In genomic region chr5:35466746-35467145, GRCh38 we compare ENCODE assay signal across 26 cellular contexts.
"Had no signal": no experiment of that assay in that cellular context is flagged by ENCODE, and none has a peak within 500 bp of the region (broad histone marks: within the 10 kb centered on the region; RNA-seq: fewer than 3 reads in every experiment).

No MANE protein-coding gene starts in this region.

- DNase-seq: stimulated activated CD4-positive, alpha-beta T cell treated with anti-CD3 and anti-CD28 coated beads, Interleukin-2, amount 100 ng/mL, for 48 hours; stimulated activated CD4-positive, alpha-beta T cell treated with anti-CD3 and anti-CD28 coated beads, Interleukin-4, amount 100 ng/mL, for 1 hour; stimulated activated CD4-positive, alpha-beta T cell treated with anti-CD3 and anti-CD28 coated beads, Interleukin-4, amount 100 ng/mL, for 24 hours; stimulated activated CD4-positive, alpha-beta T cell treated with anti-CD3 and anti-CD28 coated beads, Interleukin-4, amount 100 ng/mL, for 4 hours; stimulated activated CD8-positive, alpha-beta memory T cell treated with anti-CD3 and anti-CD28 coated beads, Interleukin-4, amount 100 ng/mL, for 48 hours; stimulated activated naive B cell treated with anti-CD40 and anti-IgM and Interleukin-4, amounts not matched to agents 10 μg/mL and 1 μg/mL and 100 μg/mL, for 72 hours; stimulated activated naive CD4-positive, alpha-beta T cell; stimulated activated naive CD4-positive, alpha-beta T cell treated with Interleukin-2 at 50 U/mL for 16 hours; stimulated activated naive CD8-positive, alpha-beta T cell treated with anti-CD3 and anti-CD28 coated beads, Interleukin-15, amount 100 ng/mL, for 72 hours; stimulated activated naive CD8-positive, alpha-beta T cell treated with anti-CD3 and anti-CD28 coated beads, Interleukin-15, Interleukin-2, amounts not matched to agents 100 U/mL and 50 U/mL, for 24 hours; stomach; substantia nigra; testis; thyroid gland; tibial artery; transverse colon; trophoblast cell; upper lobe of left lung; upper lobe of right lung; uterus had no signal

- H3K27ac ChIP-seq: stomach, suprapubic skin, testis, thoracic aorta, thyroid gland, tibial artery, tibial nerve, transverse colon, upper lobe of left lung, upper lobe of right lung, uterus, vagina had no signal

- H3K36me3 ChIP-seq: stomach, suprapubic skin, thoracic aorta, thyroid gland, tibial artery, tibial nerve, transverse colon, upper lobe of left lung, upper lobe of right lung, uterus, vagina had no signal

- H3K4me1 ChIP-seq: stomach, testis, thyroid gland, tibial artery, tibial nerve, transverse colon, upper lobe of left lung, upper lobe of right lung, uterus, vagina had no signal

- H3K4me3 ChIP-seq: stomach, suprapubic skin, testis, thoracic aorta, thyroid gland, tibial artery, tibial nerve, transverse colon, upper lobe of left lung, upper lobe of right lung, uterus, vagina had no signal

- ATAC-seq: stimulated activated effector memory CD8-positive, alpha-beta T cell treated with anti-CD3 and anti-CD28 coated beads, Interleukin-12 subunit alpha, Interleukin-12 subunit beta, amount 100 ng/mL, for 72 hours; stimulated activated memory B cell treated with anti-CD40 and anti-IgM and Interleukin-4, amounts not matched to agents 10 μg/mL and 1 μg/mL and 100 μg/mL, for 72 hours; stimulated activated naive B cell treated with anti-CD40 and anti-IgM and Interleukin-4, amounts not matched to agents 10 μg/mL and 1 μg/mL and 100 μg/mL, for 72 hours; stimulated activated naive CD8-positive, alpha-beta T cell treated with anti-CD3 and anti-CD28 coated beads, Interleukin-15, amount 100 ng/mL, for 72 hours; stimulated activated naive CD8-positive, alpha-beta T cell treated with anti-CD3 and anti-CD28 coated beads, Interleukin-15, Interleukin-2, amounts not matched to agents 100 U/mL and 50 U/mL, for 24 hours; upper lobe of right lung had no signal

- H3K27me3 ChIP-seq: stomach, suprapubic skin, testis, thyroid gland, tibial artery, tibial nerve, transverse colon, upper lobe of left lung, upper lobe of right lung, uterus, vagina had no signal

- H3K9me3 ChIP-seq: stomach, suprapubic skin, testis, thoracic aorta, thyroid gland, tibial artery, transverse colon, upper lobe of left lung, upper lobe of right lung, uterus, vagina had no signal
